Comparison of ENCODE assay signal across 1 cellular context in genomic region chr4:68349361-68350360, GRCh38.
TF ChIP-seq lines count a peak whose summit lies in the region.

TSS of gene YTHDC1 (minus strand) at chr4:68350090. CDS start at chr4:68349753, 337 bp downstream.

TF ChIP-seq in GM12878, 131 proteins besides CTCF, POLR2A, EP300 and RAD21 (continued from another document):
- TF ChIP-seq REST (IDR thresholded peaks at IDR 0.05; ENCODE audit: low read depth, low read length): no peak
